In genomic region chr14:21537088-21537424, GRCh38 we compare ENCODE assay signal across 13 cellular contexts. TPM values are rescaled to one million over a fixed set of nuclear protein-coding genes. Genes with fewer than 3 reads are reported as not detected.
DNase-seq lines count a peak whose midpoint lies in the region; ATAC-seq and TF ChIP-seq lines count a peak whose summit lies in the region.
"Had no signal": no experiment of that assay in that cellular context is flagged by ENCODE, and none has a peak within 500 bp of the region (broad histone marks: within the 10 kb centered on the region; RNA-seq: fewer than 3 reads in every experiment).

No MANE protein-coding gene starts in this region.

- H2AFZ ChIP-seq in ACC112 (ENCODE audit: low read length, unreplicated experiment) = peak overlapping the region; percentile 45

- ATAC-seq in GM21619 (IDR thresholded peaks at IDR 0.05; ENCODE audit: unreplicated experiment) = no peak
- ATAC-seq: gastrocnemius medialis had no signal

- no peaks in the 10 kb centered on the region for H3K9me3 Mint-ChIP-seq in neural crest cell

- H3K9me3 ChIP-seq in SJCRH30 (replicated peaks) (no peaks in the 10 kb centered on the region), spleen (no peaks in the 10 kb centered on the region)
- H3K9me3 ChIP-seq: BE2C, gastrocnemius medialis, neutrophil had no signal

- POLR2A ChIA-PET in HEK293T (lab: Yijun Ruan, JAX) = interaction anchor here (1.7 to 1.8 kb wide), 2 partner anchors 8 to 11 kb away, joined by 6 to 8 read pairs; partner anchors contain the start of gene SALL2

- H3K27me3 ChIP-seq in ACC112 (ENCODE audit: insufficient read depth, low read length) (peaks cover 64% of the 10 kb centered on the region), SJCRH30 (peaks cover 15% of the 10 kb centered on the region), spleen (replicated peaks in 1 of 7) (peaks cover 0 to 96% (median 29%) of the 10 kb centered on the region in 7 donors)

- peak overlapping the region; percentile 83 for H3K27ac Mint-ChIP-seq in neural crest cell (ENCODE audit: unreplicated experiment)

- H3K36me3 Mint-ChIP-seq in neural crest cell (ENCODE audit: low read depth) = no peaks in the 10 kb centered on the region

- H3K27ac ChIP-seq in ACC112 (ENCODE audit: low read depth, low read length) (no peak overlapping the region), SJCRH30 (no peak overlapping the region), spleen (no peak overlapping the region)
- H3K27ac ChIP-seq: gastrocnemius medialis, neutrophil had no signal

- 16 to 29% (median 28%) methylated on average over 3 of the region's 3 CpGs for WGBS in spleen, 5 donors

- no peak for TF ChIP-seq POLR2A in spleen (IDR thresholded peaks at IDR 0.05)

- CTCF ChIA-PET in HEK293T (lab: Yijun Ruan, JAX) = interaction anchor here (1.1 kb wide), 1 partner anchor 20 kb away, joined by 3 read pairs; no protein-coding TSS in a partner anchor

- peak overlapping the region; percentile 65 for H3K4me3 ChIP-seq in ACC112 (ENCODE audit: low read depth, low read length)
- peak overlapping the region; percentile 39 for H3K4me3 ChIP-seq in SJCRH30
- peak overlapping the region; percentile 19 for H3K4me3 ChIP-seq in fibroblast of pulmonary artery (replicated peaks; ENCODE audit: low read depth, low read length)
- H3K4me3 ChIP-seq in spleen = peak overlapping the region in 3 of 8 donors; percentile 6 to 41 (median 33)

- peak overlapping the region; percentile 89 for H3K4me3 Mint-ChIP-seq in neural crest cell

- H3K4me1 ChIP-seq in ACC112 (ENCODE audit: control insufficient read depth, insufficient read depth, low read length, unreplicated experiment) (no peaks in the 10 kb centered on the region), SJCRH30 (peaks cover 4% of the 10 kb centered on the region; the same call in 1 of the 2 replicates), spleen (peaks cover 0 to 12% (median 0%) of the 10 kb centered on the region in 6 donors)
- H3K4me1 ChIP-seq: BE2C had no signal

- intact Hi-C loops in spleen (cut with DNase I; ENCODE audit: low total_unique reads) = no loop called here

- DNase-seq in SJCRH30 (no peak), fibroblast of pulmonary artery (ENCODE audit: low read depth) (no peak), neural crest cell (ENCODE audit: low read depth, low spot score) (no peak), spleen (no peak), HEK293T (ENCODE audit: extremely low spot score) (no peak), NCI-H526 (lab: John Stamatoyannopoulos, UW) (no peak)
- DNase-seq: BE2C, gastrocnemius medialis, NCI-H82 had no signal

- H3K36me3 ChIP-seq in ACC112 (ENCODE audit: insufficient read depth, low read length) (no peaks in the 10 kb centered on the region), SJCRH30 (no peaks in the 10 kb centered on the region), spleen (no peaks in the 10 kb centered on the region)
- H3K36me3 ChIP-seq: BE2C, gastrocnemius medialis, neutrophil had no signal

- peaks cover 55% of the 10 kb centered on the region for H3K4me1 Mint-ChIP-seq in neural crest cell

- H3K79me2 ChIP-seq in ACC112 (ENCODE audit: control insufficient read depth, insufficient read depth, low read length, unreplicated experiment) = no peaks in the 10 kb centered on the region

- peaks cover 8% of the 10 kb centered on the region for H3K27me3 Mint-ChIP-seq in neural crest cell (ENCODE audit: low read depth)

- no peak for TF ChIP-seq CTCF in fibroblast of pulmonary artery (IDR thresholded peaks at IDR 0.05; ENCODE audit: low read length, missing control alignments)
- TF ChIP-seq CTCF in neural crest cell (conservative IDR thresholded peaks at IDR 0.05) = no peak
- TF ChIP-seq CTCF in spleen (IDR thresholded peaks at IDR 0.05 in 8 of 11, conservative IDR thresholded peaks at IDR 0.05 in 3 of 11) = no peak

TF ChIP-seq in HEK293T, 16 proteins besides CTCF, POLR2A, EP300 and RAD21:
- TF ChIP-seq ZNF384 (IDR thresholded peaks at IDR 0.05) (no peak), HDGF (IDR thresholded peaks at IDR 0.05; ENCODE audit: borderline replicate concordance) (no peak), TARDBP (IDR thresholded peaks at IDR 0.05) (no peak), ARNT (IDR thresholded peaks at IDR 0.05) (no peak), SP1 (IDR thresholded peaks at IDR 0.05) (no peak), FOXK2 (IDR thresholded peaks at IDR 0.05) (no peak), ELF4 (IDR thresholded peaks at IDR 0.05) (no peak), NFRKB (IDR thresholded peaks at IDR 0.05) (no peak), LEF1 (IDR thresholded peaks at IDR 0.05; ENCODE audit: borderline replicate concordance) (no peak), CTBP1 (IDR thresholded peaks at IDR 0.05; ENCODE audit: borderline replicate concordance) (no peak), BHLHE40 (IDR thresholded peaks at IDR 0.05; ENCODE audit: borderline replicate concordance) (no peak), FOXA1 (IDR thresholded peaks at IDR 0.05) (no peak), L3MBTL2 (conservative IDR thresholded peaks at IDR 0.05) (no peak), SUZ12 (IDR thresholded peaks at IDR 0.05) (no peak)
- TF ChIP-seq, protein P1, sequence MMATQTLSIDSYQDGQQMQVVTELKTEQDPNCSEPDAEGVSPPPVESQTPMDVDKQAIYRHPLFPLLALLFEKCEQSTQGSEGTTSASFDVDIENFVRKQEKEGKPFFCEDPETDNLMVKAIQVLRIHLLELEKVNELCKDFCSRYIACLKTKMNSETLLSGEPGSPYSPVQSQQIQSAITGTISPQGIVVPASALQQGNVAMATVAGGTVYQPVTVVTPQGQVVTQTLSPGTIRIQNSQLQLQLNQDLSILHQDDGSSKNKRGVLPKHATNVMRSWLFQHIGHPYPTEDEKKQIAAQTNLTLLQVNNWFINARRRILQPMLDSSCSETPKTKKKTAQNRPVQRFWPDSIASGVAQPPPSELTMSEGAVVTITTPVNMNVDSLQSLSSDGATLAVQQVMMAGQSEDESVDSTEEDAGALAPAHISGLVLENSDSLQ (IDR thresholded peaks at IDR 0.05) = no peak
TF ChIP-seq in HEK293T: peak in this region for 0.

RNA-seq across cellular contexts. Expression of gene SALL2, which starts 10.9 kb away (rescaled TPM):
- 16.4 and 19.7 TPM in 2 replicates for total RNA-seq in SJCRH30 (2014; rRNA removed; shearing (Covaris generic))
- total RNA-seq in neural crest cell = 160 and 164 TPM in 2 replicates
- 1 to 10 TPM; 2.7 to 6.7 (median 4.6) TPM for total RNA-seq in spleen
- 1 to 10 TPM in 1 of 3 donors, under 1 TPM in 2; 0.76 to 1.1 (median 0.93) TPM for polyA plus RNA-seq in spleen

RNA-seq across cellular contexts. Expression of gene METTL3, which starts 25.9 kb away (rescaled TPM):
- total RNA-seq in SJCRH30 (2014; rRNA removed; shearing (Covaris generic)) = 55.1 and 56.5 TPM in 2 replicates
- total RNA-seq in neural crest cell (90.7 and 96.6 TPM in 2 replicates), spleen (10 to 100 TPM; 52.0 to 88.7 (median 64.8) TPM)
- polyA plus RNA-seq in spleen = 10 to 100 TPM; 46.2 to 61.1 (median 47.7) TPM

RNA-seq across cellular contexts. Expression of gene OR10G3, which starts 42.8 kb away (rescaled TPM):
- not detected in 2 replicates for total RNA-seq in SJCRH30 (2014; rRNA removed; shearing (Covaris generic))
- total RNA-seq in neural crest cell (not detected in 2 replicates), spleen (not detected)
- under 1 TPM in 1 of 3 donors, not detected in 2; 0.06 TPM for polyA plus RNA-seq in spleen
- total RNA-seq: activated CD8-positive, alpha-beta memory T cell treated with anti-CD3 and anti-CD28 coated beads for 36 hours; gastrocnemius medialis had no signal
